ENCODE assay signal across 26 cellular contexts in the genomic region with DNA sequence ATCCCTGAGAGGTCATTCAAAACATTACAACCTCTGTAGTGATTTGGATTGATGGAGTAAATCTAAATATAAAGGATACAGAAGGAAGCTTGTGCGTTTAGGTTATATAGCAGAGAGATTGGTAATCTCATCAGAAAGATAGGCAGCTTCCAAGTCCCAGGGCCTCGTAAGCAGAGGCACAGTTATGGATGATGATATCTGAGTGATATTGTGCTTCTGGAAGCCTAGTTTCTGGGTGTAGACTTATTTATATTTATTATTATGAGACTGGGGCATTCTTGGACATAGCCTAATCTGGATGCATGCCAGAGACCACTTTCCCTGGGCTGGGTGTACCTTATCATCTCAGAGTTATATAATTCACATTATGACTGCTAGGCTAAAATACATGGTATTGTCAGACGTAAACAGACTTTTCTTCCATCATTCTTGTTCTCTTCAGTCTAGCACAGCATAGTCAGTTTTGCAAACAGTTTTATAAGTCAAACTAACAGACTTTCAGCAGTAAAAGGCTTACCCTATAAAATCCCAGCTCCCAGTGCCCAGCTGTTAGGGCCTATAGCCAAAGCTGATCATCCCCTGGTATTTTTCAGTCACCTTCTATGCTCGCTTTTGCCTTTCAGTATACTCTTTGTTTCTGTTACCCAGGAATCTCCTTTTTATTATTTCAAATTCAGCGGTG. TPM values are rescaled to one million over a fixed set of nuclear protein-coding genes. Genes with fewer than 3 reads are reported as not detected.
DNase-seq lines count a peak whose midpoint lies in the region; ATAC-seq, FAIRE-seq and TF ChIP-seq lines count a peak whose summit lies in the region.
"Had no signal": no experiment of that assay in that cellular context is flagged by ENCODE, and none has a peak within 500 bp of the region (broad histone marks: within the 10 kb centered on the region; RNA-seq: fewer than 3 reads in every experiment).

No MANE protein-coding gene starts in this region.

- no peaks in the 10 kb centered on the region for H3K36me3 ChIP-seq in mucosa of descending colon (ENCODE audit: low read depth)

- no peak overlapping the region for H3K4me3 ChIP-seq in mucosa of descending colon
- H3K4me3 ChIP-seq: BLaER1 treated with 17β-estradiol and CSF1 and Interleukin-3, amounts not matched to agents 10 nM and 100 nM; SJCRH30; suprapubic skin had no signal

- intact Hi-C loops in activated T-helper 1 cell treated with anti-CD3 and anti-CD28 coated beads, Interleukin-12 subunit alpha, Interleukin-12 subunit beta, Interleukin-2, Interleukin-4 antibody, amounts not matched to agents 30 ng/mL and 10 ng/mL and 1 ng/mL, durations not matched to agents 14 hours and 24 hours and 36 hours (cut with micrococcal nuclease): no loop called here
- intact Hi-C loops in mucosa of descending colon (cut with DNase I, micrococcal nuclease): no loop called here

- TF ChIP-seq CTCF in D721Med (IDR thresholded peaks at IDR 0.05; ENCODE audit: insufficient read depth, missing control alignments): no peak
- TF ChIP-seq CTCF in mucosa of descending colon (IDR thresholded peaks at IDR 0.05): no peak

- H3K4me3 Mint-ChIP-seq in activated T-cell treated with anti-CD3 and anti-CD28 coated beads, Interleukin-2, amount 50 U/mL, for 72 hours: peak overlapping the region; percentile 20 to 45
- H3K4me3 Mint-ChIP-seq in activated T-helper 1 cell treated with anti-CD3 and anti-CD28 coated beads, Interleukin-12 subunit alpha, Interleukin-12 subunit beta, Interleukin-2, Interleukin-4 antibody, amounts not matched to agents 30 ng/mL and 10 ng/mL and 1 ng/mL, durations not matched to agents 14 hours and 24 hours and 36 hours: peak overlapping the region; percentile 29
- H3K4me3 Mint-ChIP-seq: activated CD4-positive, alpha-beta memory T cell treated with anti-CD3 and anti-CD28 coated beads for 36 hours; T-helper 17 cell had no signal

- peak; percentile 29 for FAIRE-seq in D721Med (lab: Jason Lieb, UNC)
- FAIRE-seq: bronchial epithelial cell, H54, urothelium cell line had no signal

- DNase-seq in activated T-cell treated with anti-CD3 and anti-CD28 coated beads, Interleukin-2, amount 50 U/mL, for 72 hours: no peak
- DNase-seq in activated T-cell treated with anti-CD3 and anti-CD28 coated beads, Interleukin-2, amount 50 U/mL, for 48 hours: no peak
- DNase-seq in D721Med (ENCODE audit: insufficient read length, low spot score) (no peak), mucosa of descending colon (peak in 1 of 3 donors; percentile 29), DMS 273 (lab: John Stamatoyannopoulos, UW; ENCODE audit: unreplicated experiment) (no peak), NOMO-1 treated with dmso at 0.1 percent for 144 hours (lab: John Stamatoyannopoulos, UW; ENCODE audit: unreplicated experiment) (no peak)
- DNase-seq in activated T-helper 1 cell treated with anti-CD3 and anti-CD28 coated beads, Interleukin-12 subunit alpha, Interleukin-12 subunit beta, Interleukin-2, Interleukin-4 antibody, amounts not matched to agents 30 ng/mL and 10 ng/mL and 1 ng/mL, durations not matched to agents 14 hours and 24 hours and 36 hours (ENCODE audit: low spot score): no peak
- DNase-seq: ACHN; activated CD4-positive, alpha-beta memory T cell treated with anti-CD3 and anti-CD28 coated beads for 36 hours; amygdala; Calu3; EL; head of caudate nucleus; NCI-H446 treated with DMSO at 0.1 percent for 48 hours; NK-92 treated with Interleukin-12 subunit alpha and Interleukin-12 subunit beta, amount 100 ng/mL, for 24 hours; T-helper 17 cell had no signal

- peak overlapping the region; percentile 17 for H3K27ac Mint-ChIP-seq in activated T-cell treated with anti-CD3 and anti-CD28 coated beads, Interleukin-2, amount 50 U/mL, for 72 hours
- no peak overlapping the region for H3K27ac Mint-ChIP-seq in activated T-helper 1 cell treated with anti-CD3 and anti-CD28 coated beads, Interleukin-12 subunit alpha, Interleukin-12 subunit beta, Interleukin-2, Interleukin-4 antibody, amounts not matched to agents 30 ng/mL and 10 ng/mL and 1 ng/mL, durations not matched to agents 14 hours and 24 hours and 36 hours
- H3K27ac Mint-ChIP-seq: activated CD4-positive, alpha-beta memory T cell treated with anti-CD3 and anti-CD28 coated beads for 36 hours; T-helper 17 cell had no signal

- peaks cover 11 to 34% of the 10 kb centered on the region in 2 donors for H3K36me3 Mint-ChIP-seq in activated T-cell treated with anti-CD3 and anti-CD28 coated beads, Interleukin-2, amount 50 U/mL, for 72 hours (ENCODE audit: insufficient read depth in 2 of 2)
- peaks cover 33% of the 10 kb centered on the region for H3K36me3 Mint-ChIP-seq in activated T-helper 1 cell treated with anti-CD3 and anti-CD28 coated beads, Interleukin-12 subunit alpha, Interleukin-12 subunit beta, Interleukin-2, Interleukin-4 antibody, amounts not matched to agents 30 ng/mL and 10 ng/mL and 1 ng/mL, durations not matched to agents 14 hours and 24 hours and 36 hours (ENCODE audit: low read depth)

- no peaks in the 10 kb centered on the region for H3K4me1 ChIP-seq in mucosa of descending colon (ENCODE audit: low read depth)
- H3K4me1 ChIP-seq: BLaER1 treated with 17β-estradiol and CSF1 and Interleukin-3, amounts not matched to agents 10 nM and 100 nM; SJCRH30; suprapubic skin had no signal

- no peaks in the 10 kb centered on the region for H3K9me3 ChIP-seq in mucosa of descending colon
- H3K9me3 ChIP-seq: suprapubic skin had no signal

- peaks cover 1 to 7% of the 10 kb centered on the region in 2 donors for H3K9me3 Mint-ChIP-seq in activated T-cell treated with anti-CD3 and anti-CD28 coated beads, Interleukin-2, amount 50 U/mL, for 72 hours
- peaks cover 20% of the 10 kb centered on the region for H3K9me3 Mint-ChIP-seq in activated T-helper 1 cell treated with anti-CD3 and anti-CD28 coated beads, Interleukin-12 subunit alpha, Interleukin-12 subunit beta, Interleukin-2, Interleukin-4 antibody, amounts not matched to agents 30 ng/mL and 10 ng/mL and 1 ng/mL, durations not matched to agents 14 hours and 24 hours and 36 hours

- ATAC-seq in activated T-cell treated with anti-CD3 and anti-CD28 coated beads, Interleukin-2, amount 50 U/mL, for 72 hours (replicated peaks in 1 of 2): no peak
- ATAC-seq in mucosa of descending colon (peak; percentile 69), GM19452 (IDR thresholded peaks at IDR 0.05; ENCODE audit: unreplicated experiment) (no peak)
- ATAC-seq: Panc1, T-helper 17 cell had no signal

- peaks cover 14% of the 10 kb centered on the region for H3K4me1 Mint-ChIP-seq in activated T-cell treated with anti-CD3 and anti-CD28 coated beads, Interleukin-2, amount 50 U/mL, for 72 hours (ENCODE audit: low read depth)
- peaks cover 37% of the 10 kb centered on the region for H3K4me1 Mint-ChIP-seq in activated T-helper 1 cell treated with anti-CD3 and anti-CD28 coated beads, Interleukin-12 subunit alpha, Interleukin-12 subunit beta, Interleukin-2, Interleukin-4 antibody, amounts not matched to agents 30 ng/mL and 10 ng/mL and 1 ng/mL, durations not matched to agents 14 hours and 24 hours and 36 hours (ENCODE audit: low read depth)

- H3K27me3 Mint-ChIP-seq in activated T-cell treated with anti-CD3 and anti-CD28 coated beads, Interleukin-2, amount 50 U/mL, for 72 hours (ENCODE audit: low read depth): no peaks in the 10 kb centered on the region
- no peaks in the 10 kb centered on the region for H3K27me3 Mint-ChIP-seq in activated T-helper 1 cell treated with anti-CD3 and anti-CD28 coated beads, Interleukin-12 subunit alpha, Interleukin-12 subunit beta, Interleukin-2, Interleukin-4 antibody, amounts not matched to agents 30 ng/mL and 10 ng/mL and 1 ng/mL, durations not matched to agents 14 hours and 24 hours and 36 hours (ENCODE audit: insufficient read depth)
- H3K27me3 Mint-ChIP-seq: activated CD4-positive, alpha-beta memory T cell treated with anti-CD3 and anti-CD28 coated beads for 36 hours; T-helper 17 cell had no signal

RNA-seq across cellular contexts. Expression of a gene that starts 47.9 kb away (rescaled TPM):
- 10 to 100 TPM; 51.4 to 59.7 TPM for total RNA-seq in activated T-cell treated with anti-CD3 and anti-CD28 coated beads, Interleukin-2, amount 50 U/mL, for 72 hours
- 23.4 and 25.6 TPM in 2 replicates for total RNA-seq in activated T-helper 1 cell treated with anti-CD3 and anti-CD28 coated beads, Interleukin-12 subunit alpha, Interleukin-12 subunit beta, Interleukin-2, Interleukin-4 antibody, amounts not matched to agents 30 ng/mL and 10 ng/mL and 1 ng/mL, durations not matched to agents 14 hours and 24 hours and 36 hours
- 10 to 100 TPM; 37.5 to 60.1 (median 43.0) TPM for total RNA-seq in mucosa of descending colon

RNA-seq across cellular contexts. Expression of a gene that starts 52.7 kb away (rescaled TPM):
- not detected for total RNA-seq in activated T-cell treated with anti-CD3 and anti-CD28 coated beads, Interleukin-2, amount 50 U/mL, for 72 hours
- total RNA-seq in activated T-helper 1 cell treated with anti-CD3 and anti-CD28 coated beads, Interleukin-12 subunit alpha, Interleukin-12 subunit beta, Interleukin-2, Interleukin-4 antibody, amounts not matched to agents 30 ng/mL and 10 ng/mL and 1 ng/mL, durations not matched to agents 14 hours and 24 hours and 36 hours: not detected in 2 replicates
- not detected for total RNA-seq in mucosa of descending colon
- total RNA-seq: activated CD4-positive, alpha-beta memory T cell treated with anti-CD3 and anti-CD28 coated beads for 36 hours; bronchial epithelial cell; Calu3; posterior vena cava; SJCRH30; skeletal muscle tissue; suprapubic skin; T-helper 17 cell had no signal
